Comparison of ENCODE assay signal across 15 cellular contexts in the genomic region with DNA sequence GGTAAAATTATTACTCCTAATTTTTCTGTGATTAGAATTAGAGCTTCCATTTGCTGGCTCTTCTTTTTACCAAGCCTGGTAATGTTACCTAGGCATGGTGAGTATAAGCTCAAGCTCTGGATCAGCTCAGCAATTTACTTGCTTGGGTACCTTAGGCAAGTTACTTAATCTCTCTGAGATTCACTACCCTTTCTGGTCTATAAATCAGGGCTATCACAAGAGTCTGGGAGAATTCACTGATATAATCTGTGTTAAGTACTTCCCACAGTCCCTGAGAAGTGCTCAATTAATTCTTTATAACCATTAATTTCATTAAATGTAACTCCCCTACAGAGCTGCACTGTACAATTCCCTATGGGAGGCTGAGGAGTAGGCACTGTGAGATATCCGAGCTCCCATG.
"Had no signal": no experiment of that assay in that cellular context is flagged by ENCODE, and none has a peak within 500 bp of the region (broad histone marks: within the 10 kb centered on the region; RNA-seq: fewer than 3 reads in every experiment).

No MANE protein-coding gene starts in this region.

- H3K36me3 ChIP-seq: cardiac muscle cell, prostate gland had no signal

- H3K4me3 ChIP-seq: cardiac muscle cell, esophagus squamous epithelium, lower lobe of right lung, prostate gland, right atrium auricular region, thyroid gland had no signal

- H3K27me3 Mint-ChIP-seq: dendritic cell treated with granulocyte-macrophage colony-stimulating factor and Interleukin-4, amounts not matched to agents 40 ng/mL and 50 ng/mL, for 4 days had no signal

- H3K27ac Mint-ChIP-seq: dendritic cell treated with granulocyte-macrophage colony-stimulating factor and Interleukin-4, amounts not matched to agents 40 ng/mL and 50 ng/mL, for 4 days had no signal

- ATAC-seq: left colon, lower lobe of right lung had no signal

- H3K9me3 ChIP-seq: esophagus squamous epithelium, lower lobe of right lung, prostate gland, right atrium auricular region, SK-N-SH, thyroid gland had no signal

- H3K27me3 ChIP-seq: cardiac muscle cell, esophagus squamous epithelium, right atrium auricular region, thyroid gland had no signal

- H3K9me3 Mint-ChIP-seq: dendritic cell treated with granulocyte-macrophage colony-stimulating factor and Interleukin-4, amounts not matched to agents 40 ng/mL and 50 ng/mL, for 4 days had no signal

- H3K27ac ChIP-seq: cardiac muscle cell, esophagus squamous epithelium, lower lobe of right lung, prostate gland, right atrium auricular region, thyroid gland had no signal

- H3K4me1 ChIP-seq: prostate gland had no signal

- H3K9ac ChIP-seq: SK-N-SH had no signal

- H3K4me3 Mint-ChIP-seq: dendritic cell treated with granulocyte-macrophage colony-stimulating factor and Interleukin-4, amounts not matched to agents 40 ng/mL and 50 ng/mL, for 4 days had no signal

- DNase-seq: activated CD4-positive, CD25-positive, alpha-beta regulatory T cell treated with anti-CD3 and anti-CD28 coated beads, Interleukin-2, amount 50 U/mL, for 72 hours; activated naive CD4-positive, alpha-beta T cell; effector memory CD4-positive, alpha-beta T cell; esophagus squamous epithelium; islet precursor cell; left colon; lower lobe of right lung; SK-N-SH; stimulated activated CD4-positive, alpha-beta T cell treated with anti-CD3 and anti-CD28 coated beads, Interleukin-2, amount 100 ng/mL, for 24 hours; stimulated activated naive CD4-positive, alpha-beta T cell treated with Interleukin-2 at 50 U/mL for 16 hours; thyroid gland had no signal
